In the genomic region with DNA sequence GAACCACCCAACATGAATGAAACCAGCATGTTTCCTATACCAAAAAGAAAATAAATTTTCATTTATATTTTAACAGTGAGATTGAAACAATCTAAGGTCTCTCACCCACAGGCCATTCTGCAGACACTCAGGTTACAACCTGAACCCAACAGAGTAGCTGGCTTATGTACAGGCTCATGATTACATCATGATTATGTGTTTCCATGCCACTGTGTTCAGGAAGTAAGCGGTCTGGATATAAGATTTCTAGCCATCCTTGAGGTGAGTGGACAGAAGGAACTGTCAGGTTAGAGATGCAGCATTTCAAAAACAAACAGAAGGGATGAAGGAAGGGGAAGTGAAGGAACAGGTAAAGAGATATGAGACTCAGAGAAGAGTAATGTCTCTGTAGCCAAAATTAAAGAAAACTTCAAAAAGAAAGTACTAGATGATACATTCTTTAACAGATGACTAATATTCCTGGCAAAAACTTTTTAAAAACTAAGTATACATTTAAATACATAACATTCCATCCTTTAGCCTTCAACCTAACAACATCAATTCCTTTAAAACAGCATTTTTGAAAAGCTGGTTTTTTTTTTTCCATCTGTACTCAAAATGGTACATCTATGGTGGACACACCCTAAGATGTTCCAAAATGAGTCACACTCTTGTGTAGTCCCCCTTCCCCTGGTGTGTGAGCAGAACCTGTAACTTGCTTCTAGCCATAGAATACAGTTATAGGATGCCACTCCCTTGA, we compare ENCODE assay signal across 1 cellular context.
TF ChIP-seq lines count a peak whose summit lies in the region.

No MANE protein-coding gene starts in this region.

TF ChIP-seq in GM12891, 5 proteins besides CTCF, POLR2A, EP300 and RAD21 (continued from another document):
- TF ChIP-seq TAF1 (IDR thresholded peaks at IDR 0.05; ENCODE audit: low read depth, low read length), result no peak
- no peak for TF ChIP-seq SPI1 (IDR thresholded peaks at IDR 0.05; ENCODE audit: low read depth, low read length)
